In genomic region chr3:115918900-115919299, GRCh38 we compare ENCODE assay signal across 28 cellular contexts.
"Had no signal": no experiment of that assay in that cellular context is flagged by ENCODE, and none has a peak within 500 bp of the region (broad histone marks: within the 10 kb centered on the region; RNA-seq: fewer than 3 reads in every experiment).

No MANE protein-coding gene starts in this region.

- H3K4me3 ChIP-seq: left lung, lung, ovary, skin epidermis, suprapubic skin, thoracic aorta, tibial artery, upper lobe of right lung had no signal

- ATAC-seq: left colon; left lung; natural killer cell; right cardiac atrium; sciatic nerve; stimulated activated effector memory CD8-positive, alpha-beta T cell treated with anti-CD3 and anti-CD28 coated beads, Interleukin-12 subunit alpha, Interleukin-12 subunit beta, amount 100 ng/mL, for 72 hours; upper lobe of right lung had no signal

- H3K9me3 ChIP-seq: ovary, suprapubic skin, thoracic aorta, upper lobe of right lung had no signal

- H3K27me3 Mint-ChIP-seq: progenitor cell of endocrine pancreas; stimulated activated naive CD8-positive, alpha-beta T cell treated with anti-CD3 and anti-CD28 coated beads, Interleukin-15, Interleukin-2, amounts not matched to agents 100 ng/mL and 50 ng/mL, for 24 hours had no signal

- H3K4me1 Mint-ChIP-seq: immature natural killer cell; mesothelial cell of epicardium; naive B cell; natural killer cell; stimulated activated effector memory CD8-positive, alpha-beta T cell treated with anti-CD3 and anti-CD28 coated beads, Interleukin-12 subunit alpha, Interleukin-12 subunit beta, amount 100 ng/mL, for 72 hours had no signal

- H3K27me3 ChIP-seq: left lung, ovary, suprapubic skin, tibial artery, upper lobe of right lung had no signal

- H3K4me3 Mint-ChIP-seq: immature natural killer cell; mesothelial cell of epicardium; naive B cell; natural killer cell; nephron progenitor cell; stimulated activated effector memory CD8-positive, alpha-beta T cell treated with anti-CD3 and anti-CD28 coated beads, Interleukin-12 subunit alpha, Interleukin-12 subunit beta, amount 100 ng/mL, for 72 hours; stimulated activated naive CD8-positive, alpha-beta T cell treated with anti-CD3 and anti-CD28 coated beads, Interleukin-15, Interleukin-2, amounts not matched to agents 100 ng/mL and 50 ng/mL, for 24 hours had no signal

- H3K27ac Mint-ChIP-seq: immature natural killer cell; mesothelial cell of epicardium; natural killer cell; nephron progenitor cell; progenitor cell of endocrine pancreas; stimulated activated effector memory CD8-positive, alpha-beta T cell treated with anti-CD3 and anti-CD28 coated beads, Interleukin-12 subunit alpha, Interleukin-12 subunit beta, amount 100 ng/mL, for 72 hours; stimulated activated naive CD8-positive, alpha-beta T cell treated with anti-CD3 and anti-CD28 coated beads, Interleukin-15, Interleukin-2, amounts not matched to agents 100 ng/mL and 50 ng/mL, for 24 hours had no signal

- H3K36me3 Mint-ChIP-seq: immature natural killer cell; naive B cell; natural killer cell; stimulated activated effector memory CD8-positive, alpha-beta T cell treated with anti-CD3 and anti-CD28 coated beads, Interleukin-12 subunit alpha, Interleukin-12 subunit beta, amount 100 ng/mL, for 72 hours had no signal

- H3K27ac ChIP-seq: left lung, ovary, skin epidermis, suprapubic skin, thoracic aorta, tibial artery, upper lobe of right lung had no signal

- DNase-seq: hypothalamus; immature natural killer cell; kidney; left colon; left lung; mesendoderm; naive B cell; natural killer cell; nephron progenitor cell; ovary; retina; right cardiac atrium; stimulated activated CD4-positive, alpha-beta T cell treated with anti-CD3 and anti-CD28 coated beads, Interleukin-12 subunit alpha, Interleukin-12 subunit beta, amount 100 ng/mL, for 4 hours; stimulated activated CD4-positive, alpha-beta T cell treated with anti-CD3 and anti-CD28 coated beads, Interleukin-15, amount 100 ng/mL, for 24 hours; stimulated activated CD4-positive, alpha-beta T cell treated with anti-CD3 and anti-CD28 coated beads, Interleukin-2, amount 100 ng/mL, for 24 hours; stimulated activated CD4-positive, alpha-beta T cell treated with anti-CD3 and anti-CD28 coated beads, Interleukin-4, amount 100 ng/mL, for 1 hour; stimulated activated naive CD4-positive, alpha-beta T cell; tibial artery; upper lobe of right lung had no signal

- H3K4me1 ChIP-seq: left lung, suprapubic skin, tibial artery, upper lobe of right lung had no signal

- H3K36me3 ChIP-seq: left lung, ovary, suprapubic skin, thoracic aorta, tibial artery, upper lobe of right lung had no signal
